23 cellular contexts compared by ENCODE assay signal in the genomic region with DNA sequence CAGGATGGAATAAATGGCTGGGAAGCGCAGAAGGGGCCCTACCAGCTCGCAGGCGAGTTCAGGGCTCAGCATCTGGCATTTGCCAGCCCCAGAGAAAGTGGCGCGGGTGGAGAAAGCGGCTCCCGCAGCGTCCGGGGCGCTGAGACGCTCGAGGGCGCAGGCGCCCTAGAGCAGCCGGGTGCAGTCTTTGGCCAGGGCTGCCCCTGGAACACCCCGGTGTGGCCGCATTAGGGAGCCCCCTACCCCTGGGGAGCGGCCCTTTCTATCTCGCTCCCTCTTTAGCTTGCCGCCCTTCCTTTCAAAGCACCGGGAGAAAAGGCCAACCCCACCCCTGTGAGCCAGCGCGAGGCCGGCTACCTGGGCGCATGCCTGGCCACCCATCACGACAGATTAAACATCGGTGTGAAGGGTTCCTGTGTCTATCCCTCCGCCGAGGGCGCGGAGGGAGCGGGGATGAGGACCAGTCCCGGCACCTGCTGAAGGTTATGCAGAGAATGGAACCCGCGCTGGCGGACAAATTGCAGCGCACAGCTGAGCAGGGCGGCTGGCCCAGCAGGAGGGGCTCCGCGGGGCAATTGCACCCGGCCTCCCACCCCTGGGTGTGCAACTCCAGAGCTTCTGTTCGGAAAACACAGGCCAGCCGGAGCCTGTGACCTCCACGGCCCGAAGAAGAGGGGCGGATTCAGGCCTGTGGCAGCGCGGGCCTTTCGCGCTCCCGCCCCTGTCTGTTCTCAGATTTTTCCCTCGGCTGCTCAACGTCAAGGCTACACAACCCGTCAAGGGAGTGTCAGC. TPM values are rescaled to one million over a fixed set of nuclear protein-coding genes. Genes with fewer than 3 reads are reported as not detected.
DNase-seq lines count a peak whose midpoint lies in the region; ATAC-seq and TF ChIP-seq lines count a peak whose summit lies in the region.
"Had no signal": no experiment of that assay in that cellular context is flagged by ENCODE, and none has a peak within 500 bp of the region (broad histone marks: within the 10 kb centered on the region; RNA-seq: fewer than 3 reads in every experiment).

No MANE protein-coding gene starts in this region.

- no peaks in the 10 kb centered on the region for H3K9me3 ChIP-seq in Peyer's patch
- H3K9me3 ChIP-seq in hepatocyte (ENCODE audit: low read depth): no peaks in the 10 kb centered on the region
- no peaks in the 10 kb centered on the region for H3K9me3 ChIP-seq in neural progenitor cell (ENCODE audit: low read depth)
- no peaks in the 10 kb centered on the region for H3K9me3 ChIP-seq in transverse colon
- no peaks in the 10 kb centered on the region for H3K9me3 ChIP-seq in Karpas-422 (ENCODE audit: low read length)
- H3K9me3 ChIP-seq: adrenal gland, heart right ventricle had no signal

- TF ChIP-seq POLR2A in Peyer's patch (IDR thresholded peaks at IDR 0.05): no peak
- no peak for TF ChIP-seq POLR2A in transverse colon (IDR thresholded peaks at IDR 0.05)

- H3K4me1 ChIP-seq in Peyer's patch (peaks cover 0 to 8% (median 0%) of the 10 kb centered on the region in 4 donors), hepatocyte (ENCODE audit: insufficient read depth) (peaks cover 39% of the 10 kb centered on the region), neural progenitor cell (peaks cover 42% of the 10 kb centered on the region), transverse colon (peaks cover 3 to 26% (median 13%) of the 10 kb centered on the region in 4 donors), Karpas-422 (ENCODE audit: low read length) (no peaks in the 10 kb centered on the region)
- H3K4me1 ChIP-seq: adrenal gland had no signal

- H3K9me2 ChIP-seq in hepatocyte (replicated peaks; ENCODE audit: insufficient read depth): no peaks in the 10 kb centered on the region
- no peaks in the 10 kb centered on the region for H3K9me2 ChIP-seq in Karpas-422 (replicated peaks; ENCODE audit: insufficient read depth, low read length)

- peaks cover 28% of the 10 kb centered on the region for H3K4me1 Mint-ChIP-seq in neural progenitor cell
- H3K4me1 Mint-ChIP-seq: activated B cell treated with CpG ODN at 0.5 μM for 24 hours had no signal

- H4K20me1 ChIP-seq in hepatocyte (ENCODE audit: insufficient read depth, poor library complexity, severe bottlenecking) (peaks cover 2% of the 10 kb centered on the region), neural progenitor cell (ENCODE audit: low read depth) (peaks cover 85% of the 10 kb centered on the region), Karpas-422 (ENCODE audit: insufficient read depth, low read depth, low read length) (no peaks in the 10 kb centered on the region)

- H3K9me3 Mint-ChIP-seq in neural progenitor cell: no peaks in the 10 kb centered on the region
- H3K9me3 Mint-ChIP-seq: activated B cell treated with CpG ODN at 0.5 μM for 24 hours; activated CD8-positive, alpha-beta T cell treated with anti-CD3 and anti-CD28 coated beads for 36 hours had no signal

- peaks cover 0 to 12% of the 10 kb centered on the region in 2 donors for H3K27me3 ChIP-seq in Peyer's patch
- peaks cover 99% of the 10 kb centered on the region for H3K27me3 ChIP-seq in hepatocyte
- H3K27me3 ChIP-seq in neural progenitor cell: peaks cover 100% of the 10 kb centered on the region
- peaks cover 76% of the 10 kb centered on the region for H3K27me3 ChIP-seq in transverse colon
- no peaks in the 10 kb centered on the region for H3K27me3 ChIP-seq in Karpas-422 (ENCODE audit: low read length)

- in situ Hi-C loops in transverse colon (cut with MboI; ENCODE audit: low pct_ligation_motif_present in 1 of 4, low pct_unique_long_range_greater_than_20kb in 1 of 4, low sequenced_read_pairs in 3 of 4): no loop called here

- WGBS in hepatocyte (ENCODE audit: low lambda C conversion rate, missing lambda C conversion rate): 21% methylated on average over 54 of the region's 54 CpGs
- WGBS in transverse colon (ENCODE audit: low coverage in 1 of 2), 2 donors: 7 to 15% methylated on average over 3 to 54 of the region's 54 CpGs

- peak; percentile 13 for TF ChIP-seq EP300 in transverse colon (IDR thresholded peaks at IDR 0.05; ENCODE audit: low read depth)

- DNase-seq in Peyer's patch: no peak
- DNase-seq in hepatocyte (ENCODE audit: low spot score): no peak
- peak; percentile 60 for DNase-seq in neural progenitor cell (ENCODE audit: low spot score)
- no peak for DNase-seq in transverse colon
- no peak for DNase-seq in Karpas-422
- DNase-seq in NCI-H526 treated with DMSO at 0.1 percent for 48 hours (lab: John Stamatoyannopoulos, UW): no peak
- no peak for DNase-seq in activated CD4-positive, CD25-positive, alpha-beta regulatory T cell (lab: John Stamatoyannopoulos, UW)
- DNase-seq: activated B cell treated with CpG ODN at 0.5 μM for 24 hours; activated CD8-positive, alpha-beta T cell treated with anti-CD3 and anti-CD28 coated beads for 36 hours; activated gamma-delta T cell treated with Interleukin-2 at 50 U/mL for 16 hours; activated T-cell treated with anti-CD3 and anti-CD28 coated beads, Interleukin-2, amount 50 U/mL, for 1 hour; adrenal gland; CD4-positive, CD25-positive, alpha-beta regulatory T cell; heart right ventricle; KBM-7; NCI-H146; NCI-H524 treated with DMSO at 0.1 percent for 48 hours; right cardiac atrium; substantia nigra; T1000 had no signal

- H3K9ac ChIP-seq in neural progenitor cell: no peak overlapping the region
- H3K9ac ChIP-seq in Karpas-422 (ENCODE audit: low read length): no peak overlapping the region

- H3K27me3 Mint-ChIP-seq in neural progenitor cell (ENCODE audit: insufficient read depth, low read depth): peaks cover 91% of the 10 kb centered on the region

- TF ChIP-seq CTCF in Peyer's patch (IDR thresholded peaks at IDR 0.05): no peak
- TF ChIP-seq CTCF in hepatocyte (IDR thresholded peaks at IDR 0.05; ENCODE audit: poor library complexity): no peak
- TF ChIP-seq CTCF in neural progenitor cell (IDR thresholded peaks at IDR 0.05): no peak
- TF ChIP-seq CTCF in transverse colon (IDR thresholded peaks at IDR 0.05): no peak

- no peak overlapping the region for H2AFZ ChIP-seq in hepatocyte
- no peak overlapping the region for H2AFZ ChIP-seq in neural progenitor cell (replicated peaks)
- no peak overlapping the region for H2AFZ ChIP-seq in Karpas-422 (ENCODE audit: low read length)

- intact Hi-C loops in transverse colon (cut with DNase I; ENCODE audit: low total_unique reads): loop anchor here (2.0 to 10.0 kb wide), 2 partner anchors 32 to 70 kb away; no protein-coding TSS in a partner anchor

- H3K27ac ChIP-seq in Peyer's patch (peak overlapping the region; percentile 63 to 99 (median 77)), hepatocyte (peak overlapping the region; percentile 83), neural progenitor cell (no peak overlapping the region), transverse colon (peak overlapping the region; percentile 94 to 99 (median 96)), Karpas-422 (ENCODE audit: low read length) (no peak overlapping the region)
- H3K27ac ChIP-seq: adrenal gland, heart right ventricle had no signal

- peak overlapping the region; percentile 89 for H3K4me2 ChIP-seq in hepatocyte
- peak overlapping the region; percentile 28 for H3K4me2 ChIP-seq in neural progenitor cell
- no peak overlapping the region for H3K4me2 ChIP-seq in Karpas-422 (ENCODE audit: low read depth, low read length, poor library complexity, severe bottlenecking)

- H3K36me3 Mint-ChIP-seq in neural progenitor cell: no peaks in the 10 kb centered on the region
- H3K36me3 Mint-ChIP-seq: CD4-positive, CD25-positive, alpha-beta regulatory T cell had no signal

- peak overlapping the region in 1 of 4 donors; percentile 51 for H3K4me3 ChIP-seq in Peyer's patch
- H3K4me3 ChIP-seq in hepatocyte: no peak overlapping the region
- no peak overlapping the region for H3K4me3 ChIP-seq in neural progenitor cell
- H3K4me3 ChIP-seq in transverse colon: peak overlapping the region in 3 of 4 donors; percentile 1 to 51 (median 40)
- H3K4me3 ChIP-seq in Karpas-422 (ENCODE audit: low read length): no peak overlapping the region
- H3K4me3 ChIP-seq: adrenal gland, heart right ventricle had no signal

- H3F3A ChIP-seq in neural progenitor cell (ENCODE audit: low read depth): peaks cover 39% of the 10 kb centered on the region

- no peak overlapping the region for H3K27ac Mint-ChIP-seq in neural progenitor cell
- H3K27ac Mint-ChIP-seq: activated B cell treated with CpG ODN at 0.5 μM for 24 hours; activated CD8-positive, alpha-beta T cell treated with anti-CD3 and anti-CD28 coated beads for 36 hours; CD4-positive, CD25-positive, alpha-beta regulatory T cell had no signal

- ATAC-seq in HG02840 (IDR thresholded peaks at IDR 0.05; ENCODE audit: low FRiP score, unreplicated experiment): no peak
- ATAC-seq: activated CD8-positive, alpha-beta T cell treated with anti-CD3 and anti-CD28 coated beads for 36 hours; HCT116; heart right ventricle; right cardiac atrium had no signal

- H3K79me2 ChIP-seq in hepatocyte: peaks cover 85% of the 10 kb centered on the region
- H3K79me2 ChIP-seq in neural progenitor cell (ENCODE audit: low read depth): no peaks in the 10 kb centered on the region
- H3K79me2 ChIP-seq in Karpas-422 (ENCODE audit: low read length): no peaks in the 10 kb centered on the region

- H3K36me3 ChIP-seq in Peyer's patch: no peaks in the 10 kb centered on the region
- H3K36me3 ChIP-seq in hepatocyte (replicated peaks; ENCODE audit: insufficient read depth, low read depth): no peaks in the 10 kb centered on the region
- no peaks in the 10 kb centered on the region for H3K36me3 ChIP-seq in neural progenitor cell
- H3K36me3 ChIP-seq in transverse colon: no peaks in the 10 kb centered on the region
- H3K36me3 ChIP-seq in Karpas-422 (ENCODE audit: insufficient read depth, low read length): no peaks in the 10 kb centered on the region
- H3K36me3 ChIP-seq: adrenal gland, heart right ventricle had no signal

- H3K4me3 Mint-ChIP-seq in neural progenitor cell: peak overlapping the region; percentile 33
- H3K4me3 Mint-ChIP-seq: activated B cell treated with CpG ODN at 0.5 μM for 24 hours; activated CD8-positive, alpha-beta T cell treated with anti-CD3 and anti-CD28 coated beads for 36 hours; CD4-positive, CD25-positive, alpha-beta regulatory T cell had no signal

RNA-seq across cellular contexts. Expression of a gene that starts 15.6 kb away (rescaled TPM):
- total RNA-seq in Peyer's patch (10 to 100 TPM in 2 of 4 donors, 1 to 10 TPM in 2; 4.4 to 36.3 (median 9.0) TPM), hepatocyte (23.7 and 26.8 TPM in 2 replicates), neural progenitor cell (ENCODE audit: low replicate concordance) (not detected in 2 replicates), transverse colon (10 to 100 TPM; 10.8 to 44.1 (median 23.4) TPM)
- polyA plus RNA-seq in hepatocyte: 30.0 and 37.4 TPM in 2 replicates
- total RNA-seq in Karpas-422 (2014; rRNA removed; shearing (Covaris generic); ENCODE audit: low replicate concordance): not detected in 2 replicates
- total RNA-seq: activated B cell treated with CpG ODN at 0.5 μM for 24 hours; activated CD8-positive, alpha-beta T cell treated with anti-CD3 and anti-CD28 coated beads for 36 hours; CD4-positive, CD25-positive, alpha-beta regulatory T cell; G401 had no signal
- polyA plus RNA-seq: CD4-positive, CD25-positive, alpha-beta regulatory T cell had no signal

Comparison
In these comparisons a context has a peak if more than half of its experiments do, and no peak if none do; other contexts are left out.
1. H3K27ac ChIP-seq: peak in Peyer's patch (4 of 4), hepatocyte (single experiment) and transverse colon (4 of 4); none in neural progenitor cell (single experiment) and Karpas-422 (single experiment).
2. H3K4me3 ChIP-seq: peak in transverse colon (3 of 4); none in hepatocyte (single experiment), neural progenitor cell (single experiment) and Karpas-422 (single experiment).